18 cellular contexts compared by ENCODE assay signal in the genomic region with DNA sequence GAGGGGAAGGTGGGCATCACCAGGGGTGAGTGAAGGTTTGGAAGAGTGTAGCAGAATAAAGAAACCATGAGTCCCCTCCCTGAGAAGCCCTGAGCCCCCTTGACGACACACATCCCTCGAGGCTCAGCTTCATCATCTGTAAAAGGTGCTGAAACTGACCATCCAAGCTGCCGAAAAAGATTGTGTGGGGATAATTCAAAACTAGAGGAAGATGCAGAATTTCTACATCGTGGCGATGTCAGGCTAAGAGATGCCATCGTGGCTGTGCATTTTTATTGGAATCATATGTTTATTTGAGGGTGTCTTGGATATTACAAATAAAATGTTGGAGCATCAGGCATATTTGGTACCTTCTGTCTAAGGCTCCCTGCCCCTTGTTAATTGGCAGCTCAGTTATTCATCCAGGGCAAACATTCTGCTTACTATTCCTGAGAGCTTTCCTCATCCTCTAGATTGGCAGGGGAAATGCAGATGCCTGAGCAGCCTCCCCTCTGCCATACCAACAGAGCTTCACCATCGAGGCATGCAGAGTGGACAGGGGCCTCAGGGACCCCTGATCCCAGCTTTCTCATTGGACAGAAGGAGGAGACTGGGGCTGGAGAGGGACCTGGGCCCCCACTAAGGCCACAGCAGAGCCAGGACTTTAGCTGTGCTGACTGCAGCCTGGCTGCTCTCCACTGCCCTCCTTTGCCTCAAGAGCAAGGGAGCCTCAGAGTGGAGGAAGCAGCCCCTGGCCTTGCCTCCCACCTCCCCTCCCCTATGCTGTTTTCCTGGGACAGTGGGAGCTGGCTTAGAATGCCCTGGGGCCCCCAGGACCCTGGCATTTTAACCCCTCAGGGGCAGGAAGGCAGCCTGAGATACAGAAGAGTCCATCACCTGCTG. TPM values are rescaled to one million over a fixed set of nuclear protein-coding genes. Genes with fewer than 3 reads are reported as not detected.
DNase-seq lines count a peak whose midpoint lies in the region; ATAC-seq and TF ChIP-seq lines count a peak whose summit lies in the region.
"Had no signal": no experiment of that assay in that cellular context is flagged by ENCODE, and none has a peak within 500 bp of the region (broad histone marks: within the 10 kb centered on the region; RNA-seq: fewer than 3 reads in every experiment).

No MANE protein-coding gene starts in this region.

- no peak for TF ChIP-seq CTCF in WTC11 (IDR thresholded peaks at IDR 0.05)
- TF ChIP-seq CTCF in type B pancreatic cell (conservative IDR thresholded peaks at IDR 0.05) = no peak
- TF ChIP-seq CTCF in tibial artery (IDR thresholded peaks at IDR 0.05) = no peak

- H3K36me3 Mint-ChIP-seq in activated naive CD4-positive, alpha-beta T cell treated with anti-CD3 and anti-CD28 coated beads for 36 hours (ENCODE audit: low read depth) = no peaks in the 10 kb centered on the region
- H3K36me3 Mint-ChIP-seq in WTC11 = no peaks in the 10 kb centered on the region
- H3K36me3 Mint-ChIP-seq in type B pancreatic cell = no peaks in the 10 kb centered on the region

- H3K4me1 ChIP-seq in tibial artery = peaks cover 0 to 10% (median 3%) of the 10 kb centered on the region in 4 donors

- CTCF ChIA-PET in activated naive CD4-positive, alpha-beta T cell treated with anti-CD3 and anti-CD28 coated beads for 36 hours (lab: Charles Lee) = interaction anchor here (0.9 kb wide), 1 partner anchor 20 kb away, joined by 3 read pairs; no protein-coding TSS in a partner anchor
- CTCF ChIA-PET in WTC11 (lab: Charles Lee) = interaction anchor here (1.1 to 2.8 kb wide), 4 partner anchors 9 to 168 kb away, joined by 3 to 13 read pairs (median 3); no protein-coding TSS in a partner anchor

- POLR2A ChIA-PET in WTC11 (lab: Charles Lee) = no interaction called here

- no peak overlapping the region for H3K27ac ChIP-seq in tibial artery
- H3K27ac ChIP-seq: HL-60, RWPE1 had no signal

- peak; percentile 63 for ATAC-seq in WTC11
- peak; percentile 0 for ATAC-seq in left lobe of liver
- ATAC-seq: K562 had no signal

- H3K36me3 ChIP-seq in tibial artery = no peaks in the 10 kb centered on the region

- H3K4me1 Mint-ChIP-seq in activated naive CD4-positive, alpha-beta T cell treated with anti-CD3 and anti-CD28 coated beads for 36 hours (ENCODE audit: low read depth) = peaks cover 13% of the 10 kb centered on the region
- H3K4me1 Mint-ChIP-seq in WTC11 (peaks cover 16% of the 10 kb centered on the region), type B pancreatic cell (ENCODE audit: unreplicated experiment) (peaks cover 5% of the 10 kb centered on the region)

- H3K27me3 ChIP-seq in tibial artery = peaks cover 0 to 3% of the 10 kb centered on the region in 2 donors

- intact Hi-C loops in activated naive CD4-positive, alpha-beta T cell treated with anti-CD3 and anti-CD28 coated beads for 36 hours (cut with micrococcal nuclease) = no loop called here
- intact Hi-C loops in tibial artery (cut with DNase I; ENCODE audit: low total_unique reads) = no loop called here

- DNase-seq in activated naive CD4-positive, alpha-beta T cell treated with anti-CD3 and anti-CD28 coated beads for 36 hours = no peak
- no peak for DNase-seq in activated naive CD4-positive, alpha-beta T cell (lab: John Stamatoyannopoulos, UW)
- DNase-seq in WTC11 (ENCODE audit: low spot score) = no peak
- peak; percentile 46 for DNase-seq in left lobe of liver (ENCODE audit: low spot score)
- DNase-seq in type B pancreatic cell (ENCODE audit: extremely low spot score, unreplicated experiment) = peak; percentile 32
- DNase-seq in midbrain (lab: John Stamatoyannopoulos, UW) = no peak
- DNase-seq in glomerular visceral epithelial cell (ENCODE audit: extremely low spot score) = no peak
- DNase-seq in tibial artery = no peak
- DNase-seq: Caco-2, GOT3, NCI-H1436, NCI-H2107, NCI-H226, NCI-H69 had no signal

- no peak overlapping the region for H3K4me3 ChIP-seq in tibial artery
- H3K4me3 ChIP-seq: K562 had no signal

- peak overlapping the region; percentile 68 for H3K27ac Mint-ChIP-seq in activated naive CD4-positive, alpha-beta T cell treated with anti-CD3 and anti-CD28 coated beads for 36 hours
- H3K27ac Mint-ChIP-seq in WTC11 = no peak overlapping the region
- no peak overlapping the region for H3K27ac Mint-ChIP-seq in type B pancreatic cell

- no peak overlapping the region for H3K4me3 Mint-ChIP-seq in activated naive CD4-positive, alpha-beta T cell treated with anti-CD3 and anti-CD28 coated beads for 36 hours
- H3K4me3 Mint-ChIP-seq in WTC11 (no peak overlapping the region), type B pancreatic cell (no peak overlapping the region)

- H3K9me3 ChIP-seq in tibial artery = no peaks in the 10 kb centered on the region
- H3K9me3 ChIP-seq: Caco-2 had no signal

- no peaks in the 10 kb centered on the region for H3K9me3 Mint-ChIP-seq in activated naive CD4-positive, alpha-beta T cell treated with anti-CD3 and anti-CD28 coated beads for 36 hours
- H3K9me3 Mint-ChIP-seq in WTC11 = no peaks in the 10 kb centered on the region
- H3K9me3 Mint-ChIP-seq in type B pancreatic cell = no peaks in the 10 kb centered on the region

- H3K27me3 Mint-ChIP-seq in activated naive CD4-positive, alpha-beta T cell treated with anti-CD3 and anti-CD28 coated beads for 36 hours (ENCODE audit: low read depth) = peaks cover 4% of the 10 kb centered on the region
- H3K27me3 Mint-ChIP-seq in WTC11 (ENCODE audit: low read depth) = 0 out of 2 replicates have a peak, but pooled peaks cover 3% of the 10 kb centered on the region
- no peaks in the 10 kb centered on the region for H3K27me3 Mint-ChIP-seq in type B pancreatic cell

TF ChIP-seq in WTC11, 78 proteins besides CTCF, POLR2A, EP300 and RAD21:
- TF ChIP-seq NFYB (CRISPR knock-in tag; conservative IDR thresholded peaks at IDR 0.05; ENCODE audit: low read depth) (no peak), NR1H2 (CRISPR knock-in tag; IDR thresholded peaks at IDR 0.05) (no peak), ZNF121 (CRISPR knock-in tag; IDR thresholded peaks at IDR 0.05) (no peak), GRHL2 (CRISPR knock-in tag; IDR thresholded peaks at IDR 0.05; ENCODE audit: insufficient replicate concordance, severe bottlenecking) (no peak), FOXP1 (CRISPR knock-in tag; IDR thresholded peaks at IDR 0.05; ENCODE audit: borderline replicate concordance) (no peak), NR3C1 (CRISPR knock-in tag; conservative IDR thresholded peaks at IDR 0.05; ENCODE audit: low read depth) (no peak)

RNA-seq across cellular contexts. Expression of gene SERPINA1, which starts 7.0 kb away (rescaled TPM):
- 1 to 10 TPM; 3.1 to 4.3 TPM for total RNA-seq in activated naive CD4-positive, alpha-beta T cell treated with anti-CD3 and anti-CD28 coated beads for 36 hours
- total RNA-seq in WTC11 (2021) = 5.1 to 7.2 TPM (median 6.8 TPM) in 3 replicates
- 17,840 TPM for total RNA-seq in left lobe of liver
- 313 and 712 TPM in 2 replicates for total RNA-seq in type B pancreatic cell (ENCODE audit: low replicate concordance)
- total RNA-seq: A673 had no signal

RNA-seq across cellular contexts. Expression of gene SERPINA2, which starts 14.9 kb away (rescaled TPM):
- not detected for total RNA-seq in activated naive CD4-positive, alpha-beta T cell treated with anti-CD3 and anti-CD28 coated beads for 36 hours
- total RNA-seq in WTC11 (2021) = not detected in 3 replicates
- total RNA-seq in left lobe of liver = not detected
- not detected in 2 replicates for total RNA-seq in type B pancreatic cell (ENCODE audit: low replicate concordance)
- total RNA-seq: A673, Caco-2, K562 had no signal

RNA-seq across cellular contexts. Expression of gene SERPINA6, which starts 58.3 kb away (rescaled TPM):
- total RNA-seq in activated naive CD4-positive, alpha-beta T cell treated with anti-CD3 and anti-CD28 coated beads for 36 hours = not detected
- total RNA-seq in WTC11 (2021) = 0.15 TPM in 1 of 3 replicates, not detected in the others
- total RNA-seq in left lobe of liver = 155 TPM
- total RNA-seq in type B pancreatic cell (ENCODE audit: low replicate concordance) = 0.77 and 1.2 TPM in 2 replicates
- total RNA-seq: A673, K562 had no signal

Comparison
In these comparisons a context has a peak if more than half of its experiments do, and no peak if none do; other contexts are left out.
1. DNase-seq: peak in left lobe of liver (single experiment) and type B pancreatic cell (single experiment); none in activated naive CD4-positive, alpha-beta T cell treated with anti-CD3 and anti-CD28 coated beads for 36 hours (single experiment), activated naive CD4-positive, alpha-beta T cell (0 of 4), WTC11 (single experiment), midbrain (single experiment), glomerular visceral epithelial cell (single experiment) and tibial artery (0 of 2).
2. RNA of gene SERPINA1, which starts 7.0 kb away (total RNA-seq): 17,840 TPM in left lobe of liver (single experiment); 313 to 712 TPM in type B pancreatic cell, 5.1 to 7.2 TPM in WTC11 and 3.1 to 4.3 TPM in activated naive CD4-positive, alpha-beta T cell treated with anti-CD3 and anti-CD28 coated beads for 36 hours; every median in the first group is over 10 times any median in the second.
3. RNA of gene SERPINA6, which starts 58.3 kb away (total RNA-seq): 155 TPM in left lobe of liver (single experiment); 0.77 to 1.2 TPM in type B pancreatic cell, 0.15 TPM in WTC11 and not detected in activated naive CD4-positive, alpha-beta T cell treated with anti-CD3 and anti-CD28 coated beads for 36 hours; every median in the first group is over 10 times any median in the second.